Comparison of ENCODE assay signal across 9 cellular contexts in the genomic region with DNA sequence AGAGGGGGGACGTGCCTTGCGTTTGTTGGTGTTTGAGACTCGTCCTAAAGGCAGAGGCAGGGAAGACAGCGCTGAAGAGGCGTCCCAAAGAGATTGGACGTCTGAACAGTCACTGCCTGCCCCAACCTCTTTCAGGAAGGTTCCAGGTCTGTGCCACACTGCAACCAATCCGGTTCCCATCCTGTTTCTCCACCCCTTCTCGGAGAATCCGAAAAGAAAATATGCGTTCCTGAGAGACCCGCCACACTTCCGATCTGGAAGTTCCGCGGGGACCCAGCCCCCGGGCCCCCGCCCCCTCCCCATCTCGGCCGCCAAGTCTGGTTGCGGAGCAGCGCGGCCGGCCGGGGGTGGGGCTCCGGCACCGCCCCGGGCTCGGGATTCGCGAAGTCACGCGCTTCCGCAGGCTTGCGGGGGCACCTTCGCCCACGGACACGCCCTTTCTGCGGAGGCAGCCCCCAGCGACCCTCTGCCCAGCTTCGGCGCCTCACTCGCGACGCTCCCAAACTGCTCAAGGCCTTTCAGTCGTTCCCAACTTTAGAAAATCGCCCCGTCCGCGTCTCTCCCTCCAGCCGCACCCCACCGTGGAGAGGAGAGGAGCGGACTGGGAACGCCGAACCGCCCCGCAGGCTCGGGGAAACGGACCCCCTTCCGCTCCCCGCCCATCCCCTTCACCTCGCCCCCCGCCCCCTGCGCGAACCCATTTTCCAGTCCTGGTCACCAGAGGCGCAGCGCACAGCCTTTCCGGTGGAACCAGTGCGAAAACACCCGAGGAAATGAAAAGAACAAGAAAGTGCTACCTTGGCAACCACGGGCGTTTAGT.
DNase-seq lines count a peak whose midpoint lies in the region; ATAC-seq and TF ChIP-seq lines count a peak whose summit lies in the region.
"Had no signal": no experiment of that assay in that cellular context is flagged by ENCODE, and none has a peak within 500 bp of the region (broad histone marks: within the 10 kb centered on the region; RNA-seq: fewer than 3 reads in every experiment).

No MANE protein-coding gene starts in this region.

- H3K9me3 Mint-ChIP-seq in CD4-positive, alpha-beta T cell: peaks cover 2% of the 10 kb centered on the region
- no peaks in the 10 kb centered on the region for H3K9me3 Mint-ChIP-seq in memory B cell

- H3K4me3 ChIP-seq in coronary artery (peak overlapping the region; percentile 70), vagina (peak overlapping the region; percentile 26 to 43)

- peaks cover 23% of the 10 kb centered on the region for H3K4me1 ChIP-seq in vagina

- H3K36me3 Mint-ChIP-seq in CD4-positive, alpha-beta T cell (ENCODE audit: low read depth): no peaks in the 10 kb centered on the region
- H3K36me3 Mint-ChIP-seq in memory B cell: no peaks in the 10 kb centered on the region

- H3K4me1 Mint-ChIP-seq in CD4-positive, alpha-beta T cell (ENCODE audit: low read depth): peaks cover 35% of the 10 kb centered on the region
- H3K4me1 Mint-ChIP-seq in memory B cell: peaks cover 5% of the 10 kb centered on the region

- no peak for TF ChIP-seq POLR2A in vagina (IDR thresholded peaks at IDR 0.05)

- H3K27me3 ChIP-seq in CD4-positive, alpha-beta T cell (ENCODE audit: control insufficient read depth, insufficient read depth, low read length): peaks cover 75% of the 10 kb centered on the region
- H3K27me3 ChIP-seq in vagina: peaks cover 8% of the 10 kb centered on the region

- no peaks in the 10 kb centered on the region for H3K36me3 ChIP-seq in vagina

- no peak for DNase-seq in CD4-positive, alpha-beta T cell
- DNase-seq in NCI-H2227 treated with DMSO at 0.1 percent for 48 hours (lab: John Stamatoyannopoulos, UW) (peak; percentile 75), coronary artery (ENCODE audit: low spot score) (no peak), memory B cell (ENCODE audit: low spot score in 2 of 2) (no peak), vagina (ENCODE audit: extremely low spot score in 2 of 2) (no peak), SK-N-DZ (ENCODE audit: low spot score) (no peak), NCI-H226 (no peak)

- peak overlapping the region; percentile 72 for H3K4me3 Mint-ChIP-seq in CD4-positive, alpha-beta T cell
- peak overlapping the region; percentile 44 for H3K4me3 Mint-ChIP-seq in memory B cell

- no peak overlapping the region for H3K27ac Mint-ChIP-seq in CD4-positive, alpha-beta T cell
- H3K27ac Mint-ChIP-seq in memory B cell: no peak overlapping the region

- H3K27me3 Mint-ChIP-seq in CD4-positive, alpha-beta T cell: peaks cover 79% of the 10 kb centered on the region
- peaks cover 25% of the 10 kb centered on the region for H3K27me3 Mint-ChIP-seq in memory B cell

- intact Hi-C loops in CD4-positive, alpha-beta T cell (cut with DNase I, micrococcal nuclease): no loop called here
- intact Hi-C loops in vagina (cut with DNase I): no loop called here

- ATAC-seq in CD4-positive, alpha-beta T cell (ENCODE audit: poor library complexity): no peak
- ATAC-seq in memory B cell (ENCODE audit: low read depth) (no peak), GM21825 (IDR thresholded peaks at IDR 0.05; ENCODE audit: unreplicated experiment) (no peak)
- ATAC-seq: HCT116 had no signal

- no peak overlapping the region for H3K27ac ChIP-seq in CD4-positive, alpha-beta T cell (ENCODE audit: low read depth, low read length)
- no peak overlapping the region for H3K27ac ChIP-seq in coronary artery
- no peak overlapping the region for H3K27ac ChIP-seq in vagina

- H3K9me3 ChIP-seq in CD4-positive, alpha-beta T cell (ENCODE audit: control insufficient read depth, low read length): no peaks in the 10 kb centered on the region
- no peaks in the 10 kb centered on the region for H3K9me3 ChIP-seq in vagina

- no peak for TF ChIP-seq CTCF in CD4-positive, alpha-beta T cell (IDR thresholded peaks at IDR 0.05)
- no peak for TF ChIP-seq CTCF in coronary artery (IDR thresholded peaks at IDR 0.05)
- no peak for TF ChIP-seq CTCF in vagina (IDR thresholded peaks at IDR 0.05)

- POLR2A ChIA-PET in CD4-positive, alpha-beta T cell (lab: Charles Lee): no interaction called here

- CTCF ChIA-PET in CD4-positive, alpha-beta T cell (lab: Charles Lee): no interaction called here
